10 cellular contexts compared by ENCODE assay signal in the genomic region with DNA sequence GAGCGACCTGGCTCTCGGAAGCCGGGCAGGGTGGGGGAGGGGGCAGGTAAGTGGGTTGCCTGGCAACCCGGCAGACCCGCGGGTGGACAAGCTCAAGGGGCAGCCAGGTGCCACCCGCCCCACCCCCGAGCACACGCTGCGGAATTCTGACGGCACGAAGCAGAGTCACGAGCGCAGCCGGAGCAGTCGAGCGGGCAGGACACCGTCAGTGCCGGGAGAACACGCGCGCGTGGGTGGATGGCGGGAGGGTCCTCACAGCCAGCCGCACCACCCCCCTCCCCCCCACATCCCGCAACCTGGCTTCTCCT.
A peak's percentile ranks its signal among the peaks of the same experiment; 100 is the strongest.
DNase-seq lines count a peak whose midpoint lies in the region; ATAC-seq, FAIRE-seq and TF ChIP-seq lines count a peak whose summit lies in the region.
"Had no signal": no experiment of that assay in that cellular context is flagged by ENCODE, and none has a peak within 500 bp of the region (broad histone marks: within the 10 kb centered on the region; RNA-seq: fewer than 3 reads in every experiment).

No MANE protein-coding gene starts in this region.

- no peak for FAIRE-seq in pancreas (lab: Jason Lieb, UNC)

- H3K27ac ChIP-seq in Panc1 (ENCODE audit: low read length) (no peak overlapping the region), left ventricle myocardium inferior (replicated peaks) (no peak overlapping the region), pancreas (no peak overlapping the region)

- intact Hi-C loops in Panc1 (cut with micrococcal nuclease; ENCODE audit: unreplicated experiment) (no loop called here), left ventricle myocardium inferior (cut with micrococcal nuclease) (no loop called here), pancreas (cut with DNase I) (no loop called here)

- no peak overlapping the region for H3K27ac Mint-ChIP-seq in T-helper 17 cell
- H3K27ac Mint-ChIP-seq: brain had no signal

- peak overlapping the region in 1 of 2 experiments; percentile 18; a peak in 1 of 4 replicates for H3K4me3 ChIP-seq in Panc1 (ENCODE audit: low read depth in 2 of 2, low read length in 2 of 2)
- peak overlapping the region; percentile 57 for H3K4me3 ChIP-seq in left ventricle myocardium inferior
- H3K4me3 ChIP-seq in pancreas = peak overlapping the region in 3 of 4 donors; percentile 10 to 43 (median 27)

- H3K4me3 Mint-ChIP-seq in T-helper 17 cell = no peak overlapping the region

- BruUV-seq in Panc1 (replicated peaks; lab: Mats Ljungman, UMichigan) = no TSS peak

- H3K36me3 Mint-ChIP-seq in T-helper 17 cell (ENCODE audit: low read depth) = no peaks in the 10 kb centered on the region
- H3K36me3 Mint-ChIP-seq: brain had no signal

- POLR2A ChIA-PET in Panc1 (lab: Charles Lee) = no interaction called here

- 1% methylated on average over 21 to 26 of the region's 26 CpGs for WGBS in pancreas, 2 donors

- H3K36me3 ChIP-seq in Panc1 (ENCODE audit: control insufficient read depth, insufficient read depth, low read length) (no peaks in the 10 kb centered on the region), left ventricle myocardium inferior (no peaks in the 10 kb centered on the region), pancreas (no peaks in the 10 kb centered on the region)

- DNase-seq in D341Med (ENCODE audit: low spot score) = peak; percentile 25
- DNase-seq in Panc1 (ENCODE audit: low read depth, low spot score) = no peak
- DNase-seq in left ventricle myocardium inferior = no peak
- DNase-seq in pancreas = peak; percentile 10 to 68 (median 24)
- DNase-seq in COR-L47 (lab: John Stamatoyannopoulos, UW) = no peak
- DNase-seq in GM20000 (ENCODE audit: low spot score) = no peak
- no peak for DNase-seq in T-helper 17 cell
- DNase-seq: NCI-H774 had no signal

- TF ChIP-seq CTCF in Panc1 (IDR thresholded peaks at IDR 0.05) (no peak), left ventricle myocardium inferior (IDR thresholded peaks at IDR 0.05; ENCODE audit: borderline replicate concordance) (no peak), pancreas (IDR thresholded peaks at IDR 0.05) (no peak), GM20000 (IDR thresholded peaks at IDR 0.05; ENCODE audit: extremely low read depth, missing control alignments) (no peak)

- in situ Hi-C loops in Panc1 (cut with HindIII; ENCODE audit: low pct_unique_long_range_greater_than_20kb, low sequenced_read_pairs) = no loop called here

- CTCF ChIA-PET in Panc1 (lab: Charles Lee) = no interaction called here

- H3K4me1 ChIP-seq in Panc1 (ENCODE audit: control insufficient read depth, insufficient read depth, low read length) (peaks cover 3% of the 10 kb centered on the region; the same call in 1 of the 2 replicates), left ventricle myocardium inferior (peaks cover 11% of the 10 kb centered on the region), pancreas (no peaks in the 10 kb centered on the region)

- ATAC-seq in Panc1 = peak; percentile 7; the same call in 1 of the 2 replicates
- peak; percentile 52 to 69 (median 66) for ATAC-seq in pancreas
- no peak for ATAC-seq in GM21381 (IDR thresholded peaks at IDR 0.05; ENCODE audit: unreplicated experiment)
- no peak for ATAC-seq in T-helper 17 cell

- H3K4me1 Mint-ChIP-seq in T-helper 17 cell = no peaks in the 10 kb centered on the region

- peaks cover 68% of the 10 kb centered on the region for H3K27me3 Mint-ChIP-seq in T-helper 17 cell

- H3K27me3 ChIP-seq in Panc1 (ENCODE audit: control insufficient read depth, insufficient read depth, low read length) = peaks cover 5% of the 10 kb centered on the region; the same call in 1 of the 2 replicates
- peaks cover 78% of the 10 kb centered on the region for H3K27me3 ChIP-seq in left ventricle myocardium inferior (ENCODE audit: low read depth)
- no peaks in the 10 kb centered on the region for H3K27me3 ChIP-seq in pancreas

- no peaks in the 10 kb centered on the region for H3K9me3 ChIP-seq in Panc1 (ENCODE audit: control insufficient read depth, insufficient read depth, low read depth, low read length)
- no peaks in the 10 kb centered on the region for H3K9me3 ChIP-seq in left ventricle myocardium inferior (replicated peaks)
- H3K9me3 ChIP-seq in pancreas = no peaks in the 10 kb centered on the region
- no peaks in the 10 kb centered on the region for H3K9me3 ChIP-seq in T-helper 17 cell (ENCODE audit: control insufficient read depth, low read length, poor library complexity, severe bottlenecking)

Comparison
In these comparisons a context has a peak if more than half of its experiments do, and no peak if none do; other contexts are left out.
1. DNase-seq: peak in D341Med (single experiment) and pancreas (6 of 6); none in Panc1 (single experiment), left ventricle myocardium inferior (single experiment), COR-L47 (single experiment), GM20000 (single experiment) and T-helper 17 cell (0 of 3).
2. ATAC-seq: peak in Panc1 (single experiment) and pancreas (4 of 4); none in GM21381 (single experiment) and T-helper 17 cell (single experiment).